ENCODE assay signal across 1 cellular context in genomic region chr6:52482903-52483670, GRCh38.
TF ChIP-seq lines count a peak whose summit lies in the region.

No MANE protein-coding gene starts in this region.

TF ChIP-seq in SK-N-SH treated with all-trans-retinoic acid at 6 μM for 48 hours, 23 proteins besides CTCF, POLR2A, EP300 and RAD21 (continued from another document):
- TF ChIP-seq PATZ1 (CRISPR knock-in tag; IDR thresholded peaks at IDR 0.05; ENCODE audit: borderline replicate concordance) (0 out of 2 replicates have a peak, but pooled peaks have one; percentile 73), ISL1 (CRISPR knock-in tag; IDR thresholded peaks at IDR 0.05) (peak; percentile 29; the same call in 1 of the 2 replicates), TSHZ2 (CRISPR knock-in tag; IDR thresholded peaks at IDR 0.05) (no peak)
TF ChIP-seq in SK-N-SH treated with all-trans-retinoic acid at 6 μM for 48 hours: peak in this region for 3.
